21 cellular contexts compared by ENCODE assay signal in genomic region chr22:48592931-48593330, GRCh38.
DNase-seq lines count a peak whose midpoint lies in the region; ATAC-seq, FAIRE-seq and TF ChIP-seq lines count a peak whose summit lies in the region.
"Had no signal": no experiment of that assay in that cellular context is flagged by ENCODE, and none has a peak within 500 bp of the region (broad histone marks: within the 10 kb centered on the region; RNA-seq: fewer than 3 reads in every experiment).

No MANE protein-coding gene starts in this region.

- H3K4me3 ChIP-seq in right cardiac atrium (ENCODE audit: low read length) (no peak overlapping the region), right atrium auricular region (no peak overlapping the region), kidney (ENCODE audit: low read length in 2 of 2) (no peak overlapping the region)
- H3K4me3 ChIP-seq: A549; BLaER1 treated with 17β-estradiol and CSF1 and Interleukin-3, amounts not matched to agents 10 nM and 100 nM had no signal

- H3K9me3 ChIP-seq in right cardiac atrium (ENCODE audit: control insufficient read depth, low read length) (no peaks in the 10 kb centered on the region), right atrium auricular region (no peaks in the 10 kb centered on the region), kidney (ENCODE audit: control insufficient read depth in 1 of 2, low read length in 2 of 2) (no peaks in the 10 kb centered on the region)
- H3K9me3 ChIP-seq: A549, Caco-2 had no signal

- 83% methylated on average over 17 of the region's 17 CpGs for WGBS in right cardiac atrium

- no peak overlapping the region for H3K9ac ChIP-seq in kidney (ENCODE audit: low read length in 2 of 2)

- DNase-seq in Right ventricle myocardium inferior (ENCODE audit: missing footprints) (peak; percentile 67), left ventricle myocardium superior (no peak), right cardiac atrium (peak in 2 of 3 donors; percentile 27 to 53), right atrium auricular region (ENCODE audit: low spot score) (no peak), kidney (peak; percentile 65)
- DNase-seq in stimulated activated CD4-positive, alpha-beta T cell treated with anti-CD3 and anti-CD28 coated beads, Interleukin-2, amount 100 ng/mL, for 48 hours, result no peak
- DNase-seq: AML-193; Caco-2; Calu3; CD4-positive, alpha-beta T cell; CD8-positive, alpha-beta T cell; DMS79 treated with DMSO at 0.1 percent for 48 hours; GF-D8 had no signal

- H3K36me3 ChIP-seq in right atrium auricular region, result no peaks in the 10 kb centered on the region
- H3K36me3 ChIP-seq in kidney (ENCODE audit: control insufficient read depth in 1 of 2, insufficient read depth in 2 of 2, low read length in 2 of 2), result no peaks in the 10 kb centered on the region

- H3K4me1 ChIP-seq in right cardiac atrium (ENCODE audit: control insufficient read depth, insufficient read depth, low read length), result no peaks in the 10 kb centered on the region
- H3K4me1 ChIP-seq in right atrium auricular region, result no peaks in the 10 kb centered on the region
- no peaks in the 10 kb centered on the region for H3K4me1 ChIP-seq in kidney (ENCODE audit: control insufficient read depth in 1 of 2, insufficient read depth in 1 of 2, low read depth in 1 of 2, low read length in 2 of 2)
- H3K4me1 ChIP-seq: A549, Caco-2 had no signal

- no peak for ATAC-seq in Right ventricle myocardium inferior
- no peak for ATAC-seq in left ventricle myocardium superior
- no peak for ATAC-seq in right cardiac atrium
- ATAC-seq in HG02840 (IDR thresholded peaks at IDR 0.05; ENCODE audit: low FRiP score, unreplicated experiment), result no peak
- ATAC-seq: A549; CD8-positive, alpha-beta T cell had no signal

- H3K27me3 ChIP-seq in right cardiac atrium (ENCODE audit: control insufficient read depth, insufficient read depth) (no peaks in the 10 kb centered on the region), right atrium auricular region (no peaks in the 10 kb centered on the region)

- no peak for FAIRE-seq in kidney (lab: Jason Lieb, UNC)
- FAIRE-seq: A549, D721Med, G401.6, GM12891 had no signal

- intact Hi-C loops in Right ventricle myocardium inferior (cut with DNase I), result no loop called here
- intact Hi-C loops in left ventricle myocardium superior (cut with micrococcal nuclease), result no loop called here
- intact Hi-C loops in right cardiac atrium (cut with DNase I), result no loop called here
- intact Hi-C loops in kidney (cut with DNase I), result no loop called here

- TF ChIP-seq CTCF in right atrium auricular region (IDR thresholded peaks at IDR 0.05), result no peak
- TF ChIP-seq CTCF in kidney (IDR thresholded peaks at IDR 0.05; ENCODE audit: borderline replicate concordance, extremely low read depth, insufficient read depth), result no peak

- H3K27ac ChIP-seq in right cardiac atrium (ENCODE audit: low read length) (no peak overlapping the region), right atrium auricular region (no peak overlapping the region), kidney (ENCODE audit: low read depth in 2 of 2, low read length in 2 of 2) (no peak overlapping the region)
- H3K27ac ChIP-seq: 22Rv1; A549; BLaER1 treated with 17β-estradiol and CSF1 and Interleukin-3, amounts not matched to agents 10 nM and 100 nM; C4-2B had no signal

Comparison
In these comparisons a context has a peak if more than half of its experiments do, and no peak if none do; other contexts are left out.
1. DNase-seq: peak in Right ventricle myocardium inferior (single experiment), right cardiac atrium (2 of 3) and kidney (single experiment); none in left ventricle myocardium superior (single experiment), right atrium auricular region (single experiment) and stimulated activated CD4-positive, alpha-beta T cell treated with anti-CD3 and anti-CD28 coated beads, Interleukin-2, amount 100 ng/mL, for 48 hours (0 of 2).